ENCODE assay signal across 23 cellular contexts in genomic region chr18:3040183-3040582, GRCh38.
"Had no signal": no experiment of that assay in that cellular context is flagged by ENCODE, and none has a peak within 500 bp of the region (broad histone marks: within the 10 kb centered on the region; RNA-seq: fewer than 3 reads in every experiment).

No MANE protein-coding gene starts in this region.

- H3K36me3 ChIP-seq: neutrophil, right lobe of liver, suprapubic skin, tibial artery, WERI-Rb-1 had no signal

- H3K27me3 Mint-ChIP-seq: activated naive CD8-positive, alpha-beta T cell treated with anti-CD3 and anti-CD28 coated beads, Interleukin-2, amount 10 ng/mL, durations not matched to agents 7 days and 5 days; T-helper 17 cell had no signal

- DNase-seq: activated CD4-positive, alpha-beta T cell treated with anti-CD3 and anti-CD28 coated beads, Interleukin-2, amount 50 U/mL, for 1 hour; activated CD8-positive, alpha-beta memory T cell treated with anti-CD3 and anti-CD28 coated beads, Interleukin-2, amount 50 U/mL, for 48 hours; activated naive CD4-positive, alpha-beta T cell; activated naive CD8-positive, alpha-beta T cell treated with anti-CD3 and anti-CD28 coated beads, Interleukin-2, amount 10 ng/mL, durations not matched to agents 7 days and 5 days; amniotic stem cell; central memory CD4-positive, alpha-beta T cell; foreskin fibroblast; head of caudate nucleus; hippocampal formation; left cardiac atrium; mammary epithelial cell; nephron progenitor cell; stimulated activated CD4-positive, alpha-beta T cell treated with anti-CD3 and anti-CD28 coated beads, Interleukin-4, amount 100 ng/mL, for 1 hour; T-helper 17 cell; T1000; tibial artery; WERI-Rb-1 had no signal

- H3K36me3 Mint-ChIP-seq: activated naive CD8-positive, alpha-beta T cell treated with anti-CD3 and anti-CD28 coated beads, Interleukin-2, amount 10 ng/mL, durations not matched to agents 7 days and 5 days had no signal

- H3K27ac ChIP-seq: neutrophil, right lobe of liver, suprapubic skin, tibial artery, WERI-Rb-1 had no signal

- H3K9me3 Mint-ChIP-seq: activated naive CD8-positive, alpha-beta T cell treated with anti-CD3 and anti-CD28 coated beads, Interleukin-2, amount 10 ng/mL, durations not matched to agents 7 days and 5 days; endodermal cell; nephron progenitor cell had no signal

- H3K27ac Mint-ChIP-seq: activated naive CD8-positive, alpha-beta T cell treated with anti-CD3 and anti-CD28 coated beads, Interleukin-2, amount 10 ng/mL, durations not matched to agents 7 days and 5 days; endodermal cell; nephron progenitor cell; T-helper 17 cell had no signal

- H3K4me3 ChIP-seq: right lobe of liver, suprapubic skin, tibial artery had no signal

- H3K9me3 ChIP-seq: neutrophil, right lobe of liver, suprapubic skin, tibial artery had no signal

- H3K4me3 Mint-ChIP-seq: activated naive CD8-positive, alpha-beta T cell treated with anti-CD3 and anti-CD28 coated beads, Interleukin-2, amount 10 ng/mL, durations not matched to agents 7 days and 5 days; endodermal cell; nephron progenitor cell; T-helper 17 cell had no signal

- ATAC-seq: activated CD4-positive, CD25-positive, alpha-beta regulatory T cell treated with anti-CD3 and anti-CD28 coated beads, Interleukin-2, amount 50 U/mL, for 24 hours; esophagus mucosa; left cardiac atrium; right lobe of liver; T-helper 17 cell had no signal

- H3K27me3 ChIP-seq: neutrophil, right lobe of liver, suprapubic skin, tibial artery had no signal
